15 cellular contexts compared by ENCODE assay signal in the genomic region with DNA sequence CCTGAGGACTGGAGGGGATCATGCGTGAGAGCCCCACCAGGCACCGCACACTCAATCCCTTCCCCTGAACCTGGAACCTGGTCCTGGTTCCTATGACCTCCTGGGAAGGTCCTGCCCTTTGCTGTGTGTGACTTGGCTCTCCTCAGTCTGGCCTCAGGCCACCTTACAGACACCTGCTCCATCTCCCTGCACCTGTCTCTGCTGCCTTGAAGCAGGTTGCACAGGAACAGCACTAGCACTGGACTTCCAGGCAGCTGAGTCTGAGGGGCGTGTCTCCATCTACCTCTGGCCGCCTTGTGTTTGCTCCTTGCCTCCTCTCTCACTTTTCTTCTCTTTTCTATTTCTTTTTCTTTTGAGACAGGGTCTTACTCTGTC. TPM values are rescaled to one million over a fixed set of nuclear protein-coding genes. Genes with fewer than 3 reads are reported as not detected.
A peak's percentile ranks its signal among the peaks of the same experiment; 100 is the strongest.
DNase-seq lines count a peak whose midpoint lies in the region; ATAC-seq, FAIRE-seq and TF ChIP-seq lines count a peak whose summit lies in the region.
"Had no signal": no experiment of that assay in that cellular context is flagged by ENCODE, and none has a peak within 500 bp of the region (broad histone marks: within the 10 kb centered on the region; RNA-seq: fewer than 3 reads in every experiment).

No MANE protein-coding gene starts in this region.

- intact Hi-C loops in activated naive CD4-positive, alpha-beta T cell treated with anti-CD3 and anti-CD28 coated beads for 36 hours (cut with micrococcal nuclease), result no loop called here
- intact Hi-C loops in pancreas (cut with DNase I) (loop anchor here in 1 of 3 donors (10.0 kb wide), 1 partner anchor 545 kb away; no protein-coding TSS in a partner anchor), testis (cut with DNase I; ENCODE audit: low total_unique reads) (no loop called here)

- TF ChIP-seq POLR2A in testis (IDR thresholded peaks at IDR 0.05), result no peak

- DNase-seq in activated naive CD4-positive, alpha-beta T cell treated with anti-CD3 and anti-CD28 coated beads for 36 hours, result no peak
- no peak for DNase-seq in activated naive CD4-positive, alpha-beta T cell treated with anti-CD3 and anti-CD28 coated beads, Interleukin-2, amount 50 U/mL, for 16 hours
- peak; percentile 13 for DNase-seq in NCI-H2029 treated with DMSO at 0.1 percent for 48 hours (lab: John Stamatoyannopoulos, UW)
- DNase-seq in activated naive CD8-positive, alpha-beta T cell treated with anti-CD3 and anti-CD28 coated beads, Interleukin-2, amount 10 ng/mL, durations not matched to agents 7 days and 5 days, result no peak
- peak in 1 of 6 donors; percentile 43 for DNase-seq in pancreas
- no peak for DNase-seq in testis
- no peak for DNase-seq in NCI-H524 treated with DMSO at 0.1 percent for 48 hours (lab: John Stamatoyannopoulos, UW)
- DNase-seq: caudate nucleus, DMS 273 treated with DMSO at 0.1 percent for 48 hours, NCI-H1048, NCI-H2227 treated with DMSO at 0.1 percent for 48 hours, SHP77 treated with DMSO at 0.1 percent for 48 hours, substantia nigra had no signal

- H3K27me3 Mint-ChIP-seq in activated naive CD4-positive, alpha-beta T cell treated with anti-CD3 and anti-CD28 coated beads for 36 hours (ENCODE audit: low read depth), result no peaks in the 10 kb centered on the region
- no peaks in the 10 kb centered on the region for H3K27me3 Mint-ChIP-seq in activated naive CD8-positive, alpha-beta T cell treated with anti-CD3 and anti-CD28 coated beads, Interleukin-2, amount 10 ng/mL, durations not matched to agents 7 days and 5 days

- no peak for ATAC-seq in activated naive CD8-positive, alpha-beta T cell treated with anti-CD3 and anti-CD28 coated beads, Interleukin-2, amount 10 ng/mL, durations not matched to agents 7 days and 5 days (ENCODE audit: low read depth)
- ATAC-seq in pancreas (peak; percentile 34 to 73 (median 60)), HG03135 (IDR thresholded peaks at IDR 0.05; ENCODE audit: unreplicated experiment) (no peak)

- POLR2A ChIA-PET in activated naive CD8-positive, alpha-beta T cell treated with anti-CD3 and anti-CD28 coated beads, Interleukin-2, amount 10 ng/mL, durations not matched to agents 7 days and 5 days (lab: Charles Lee), result interaction anchor here (0.7 to 4.5 kb wide), 4 partner anchors 11 to 23 kb away, joined by 3 to 22 read pairs (median 5); a partner anchor contains a TSS

- 47 to 52% methylated on average over 4 of the region's 4 CpGs for WGBS in pancreas, 2 donors
- WGBS in testis, 2 donors, result 92 to 97% methylated on average over 4 of the region's 4 CpGs

- peaks cover 84% of the 10 kb centered on the region for H3K4me1 Mint-ChIP-seq in activated naive CD4-positive, alpha-beta T cell treated with anti-CD3 and anti-CD28 coated beads for 36 hours (ENCODE audit: low read depth)
- peaks cover 72% of the 10 kb centered on the region for H3K4me1 Mint-ChIP-seq in activated naive CD8-positive, alpha-beta T cell treated with anti-CD3 and anti-CD28 coated beads, Interleukin-2, amount 10 ng/mL, durations not matched to agents 7 days and 5 days

- TF ChIP-seq CTCF in pancreas (IDR thresholded peaks at IDR 0.05) (no peak), testis (IDR thresholded peaks at IDR 0.05) (no peak)

- H3K4me3 Mint-ChIP-seq in activated naive CD4-positive, alpha-beta T cell treated with anti-CD3 and anti-CD28 coated beads for 36 hours, result no peak overlapping the region
- peak overlapping the region; percentile 45 for H3K4me3 Mint-ChIP-seq in activated naive CD8-positive, alpha-beta T cell treated with anti-CD3 and anti-CD28 coated beads, Interleukin-2, amount 10 ng/mL, durations not matched to agents 7 days and 5 days

- H3K27me3 ChIP-seq in pancreas (no peaks in the 10 kb centered on the region), testis (no peaks in the 10 kb centered on the region)

- H3K9me3 ChIP-seq in pancreas (no peaks in the 10 kb centered on the region), testis (no peaks in the 10 kb centered on the region)

- CTCF ChIA-PET in activated naive CD4-positive, alpha-beta T cell treated with anti-CD3 and anti-CD28 coated beads for 36 hours (lab: Charles Lee), result no interaction called here

- peak overlapping the region; percentile 72 for H3K27ac Mint-ChIP-seq in activated naive CD4-positive, alpha-beta T cell treated with anti-CD3 and anti-CD28 coated beads for 36 hours
- H3K27ac Mint-ChIP-seq in activated naive CD8-positive, alpha-beta T cell treated with anti-CD3 and anti-CD28 coated beads, Interleukin-2, amount 10 ng/mL, durations not matched to agents 7 days and 5 days, result peak overlapping the region; percentile 91

- peaks cover 16% of the 10 kb centered on the region for H3K36me3 Mint-ChIP-seq in activated naive CD4-positive, alpha-beta T cell treated with anti-CD3 and anti-CD28 coated beads for 36 hours (ENCODE audit: low read depth)
- H3K36me3 Mint-ChIP-seq in activated naive CD8-positive, alpha-beta T cell treated with anti-CD3 and anti-CD28 coated beads, Interleukin-2, amount 10 ng/mL, durations not matched to agents 7 days and 5 days, result peaks cover 53% of the 10 kb centered on the region

- H3K36me3 ChIP-seq in pancreas (no peaks in the 10 kb centered on the region), testis (ENCODE audit: low read depth, missing control alignments) (no peaks in the 10 kb centered on the region)

- H3K4me3 ChIP-seq in pancreas, result no peak overlapping the region
- H3K4me3 ChIP-seq in testis, result no peak overlapping the region

- no peaks in the 10 kb centered on the region for H3K9me3 Mint-ChIP-seq in activated naive CD4-positive, alpha-beta T cell treated with anti-CD3 and anti-CD28 coated beads for 36 hours
- no peaks in the 10 kb centered on the region for H3K9me3 Mint-ChIP-seq in activated naive CD8-positive, alpha-beta T cell treated with anti-CD3 and anti-CD28 coated beads, Interleukin-2, amount 10 ng/mL, durations not matched to agents 7 days and 5 days

- H3K27ac ChIP-seq in pancreas (no peak overlapping the region), testis (no peak overlapping the region)

- no peak for FAIRE-seq in pancreas (lab: Jason Lieb, UNC)
- FAIRE-seq: GM19239 had no signal

- no peaks in the 10 kb centered on the region for H3K4me1 ChIP-seq in pancreas
- H3K4me1 ChIP-seq in testis, result no peaks in the 10 kb centered on the region

RNA-seq across cellular contexts. Expression of a gene that starts 15.4 kb away (rescaled TPM):
- total RNA-seq in activated naive CD4-positive, alpha-beta T cell treated with anti-CD3 and anti-CD28 coated beads for 36 hours, result 100 to 1,000 TPM in 1 of 2 experiments, 10 to 100 TPM in 1; 94.2 to 102 TPM
- total RNA-seq in activated naive CD8-positive, alpha-beta T cell treated with anti-CD3 and anti-CD28 coated beads, Interleukin-2, amount 10 ng/mL, durations not matched to agents 7 days and 5 days, result 100 to 1,000 TPM; 238 to 241 TPM
- total RNA-seq in pancreas (1 to 10 TPM in 4 of 6 donors, under 1 TPM in 1, not detected in 1; 0.83 to 4.9 (median 3.1) TPM), testis (1 to 10 TPM; 5.0 to 8.6 TPM)
- polyA plus RNA-seq in pancreas (1 to 10 TPM; 3.6 to 6.2 TPM), testis (ENCODE audit: insufficient read depth, low read depth, low replicate concordance) (7.9 TPM)

Comparison
In these comparisons a context has a peak if more than half of its experiments do, and no peak if none do; other contexts are left out.
1. ATAC-seq: peak in pancreas (4 of 4); none in activated naive CD8-positive, alpha-beta T cell treated with anti-CD3 and anti-CD28 coated beads, Interleukin-2, amount 10 ng/mL, durations not matched to agents 7 days and 5 days (single experiment) and HG03135 (single experiment).
2. RNA of a gene that starts 15.4 kb away (total RNA-seq): 238 to 241 TPM in activated naive CD8-positive, alpha-beta T cell treated with anti-CD3 and anti-CD28 coated beads, Interleukin-2, amount 10 ng/mL, durations not matched to agents 7 days and 5 days and 94.2 to 102 TPM in activated naive CD4-positive, alpha-beta T cell treated with anti-CD3 and anti-CD28 coated beads for 36 hours; 5.0 to 8.6 TPM in testis and 0.83 to 4.9 TPM in pancreas; every median in the first group is over 4 times any median in the second.